Comparison of ENCODE assay signal across 14 cellular contexts in the genomic region with DNA sequence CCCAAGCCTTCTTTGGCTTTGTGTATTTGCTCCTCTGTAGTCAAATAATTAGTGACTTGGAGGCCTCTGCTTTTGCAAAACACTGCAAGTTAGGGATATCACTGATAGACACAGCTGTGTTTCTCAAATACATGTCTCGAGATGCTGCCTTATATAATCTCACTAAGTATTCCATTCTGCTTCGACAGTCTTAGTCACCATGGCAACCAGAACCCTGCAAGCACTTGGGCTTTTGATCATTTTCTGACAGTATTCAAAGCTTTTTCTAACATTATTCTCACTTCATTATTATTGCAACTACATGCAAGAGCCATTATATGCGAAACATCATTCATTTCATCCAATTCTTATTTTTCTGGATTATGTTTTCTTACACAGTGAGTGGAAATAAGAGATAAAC.
"Had no signal": no experiment of that assay in that cellular context is flagged by ENCODE, and none has a peak within 500 bp of the region (broad histone marks: within the 10 kb centered on the region; RNA-seq: fewer than 3 reads in every experiment).

No MANE protein-coding gene starts in this region.

- H3K4me3 Mint-ChIP-seq: activated CD4-positive, alpha-beta T cell treated with anti-CD3 and anti-CD28 coated beads for 36 hours; activated CD8-positive, alpha-beta T cell treated with anti-CD3 and anti-CD28 coated beads for 36 hours; dendritic cell treated with granulocyte-macrophage colony-stimulating factor and Interleukin-4, amounts not matched to agents 40 ng/mL and 50 ng/mL, for 4 days; nephron; T-cell had no signal

- H3K9me3 ChIP-seq: ascending aorta, ovary, stomach had no signal

- H3K27me3 Mint-ChIP-seq: activated CD4-positive, alpha-beta T cell treated with anti-CD3 and anti-CD28 coated beads for 36 hours; activated CD8-positive, alpha-beta T cell treated with anti-CD3 and anti-CD28 coated beads for 36 hours; dendritic cell treated with granulocyte-macrophage colony-stimulating factor and Interleukin-4, amounts not matched to agents 40 ng/mL and 50 ng/mL, for 4 days; T-cell had no signal

- H3K27ac ChIP-seq: ascending aorta, ovary, skin epidermis, stomach, VCaP had no signal

- H3K27ac Mint-ChIP-seq: activated CD4-positive, alpha-beta T cell treated with anti-CD3 and anti-CD28 coated beads for 36 hours; activated CD8-positive, alpha-beta T cell treated with anti-CD3 and anti-CD28 coated beads for 36 hours; dendritic cell treated with granulocyte-macrophage colony-stimulating factor and Interleukin-4, amounts not matched to agents 40 ng/mL and 50 ng/mL, for 4 days; nephron; T-cell had no signal

- FAIRE-seq: endometrium, islet of Langerhans had no signal

- H3K9me3 Mint-ChIP-seq: activated CD8-positive, alpha-beta T cell treated with anti-CD3 and anti-CD28 coated beads for 36 hours; dendritic cell treated with granulocyte-macrophage colony-stimulating factor and Interleukin-4, amounts not matched to agents 40 ng/mL and 50 ng/mL, for 4 days; nephron; T-cell had no signal

- H3K4me1 ChIP-seq: ascending aorta, stomach had no signal

- H3K36me3 ChIP-seq: ovary had no signal

- H3K4me3 ChIP-seq: ascending aorta, ovary, skin epidermis, stomach had no signal

- H3K4me1 Mint-ChIP-seq: activated CD4-positive, alpha-beta T cell treated with anti-CD3 and anti-CD28 coated beads for 36 hours; nephron; T-cell had no signal

- DNase-seq: activated CD4-positive, alpha-beta T cell treated with anti-CD3 and anti-CD28 coated beads for 36 hours; activated CD8-positive, alpha-beta memory T cell treated with anti-CD3 and anti-CD28 coated beads, Interleukin-2, amount 50 U/mL, for 4 hours; activated CD8-positive, alpha-beta T cell treated with anti-CD3 and anti-CD28 coated beads for 36 hours; ovary; stimulated activated CD4-positive, alpha-beta T cell treated with anti-CD3 and anti-CD28 coated beads, Interleukin-4, amount 100 ng/mL, for 4 hours; stomach; T-cell had no signal

- H3K27me3 ChIP-seq: ascending aorta, ovary, stomach had no signal
